ENCODE assay signal across 8 cellular contexts in the genomic region with DNA sequence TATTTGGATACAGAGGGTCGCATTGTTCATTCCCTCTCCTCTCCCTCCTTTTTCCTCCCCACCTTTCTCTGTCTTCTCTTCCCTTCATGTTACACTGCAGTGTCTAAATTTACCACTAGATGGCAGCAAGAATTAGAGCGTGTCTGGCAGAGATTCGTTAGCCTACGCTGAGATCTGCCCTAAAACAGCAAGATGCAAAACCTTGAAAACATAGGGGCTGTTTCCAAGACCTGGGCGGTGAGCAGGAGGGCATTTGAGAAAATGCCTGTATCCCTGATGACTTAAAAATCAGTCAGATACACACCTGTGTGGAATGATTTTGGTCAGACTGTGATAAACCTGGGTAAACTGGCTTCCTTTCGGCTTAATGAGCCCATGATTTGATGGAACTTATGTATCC.
DNase-seq lines count a peak whose midpoint lies in the region; ATAC-seq and TF ChIP-seq lines count a peak whose summit lies in the region.

No MANE protein-coding gene starts in this region.

- H3K9me3 Mint-ChIP-seq in activated naive CD8-positive, alpha-beta T cell treated with anti-CD3 and anti-CD28 coated beads for 36 hours = no peaks in the 10 kb centered on the region

- no peaks in the 10 kb centered on the region for H3K27me3 ChIP-seq in Peyer's patch
- H3K27me3 ChIP-seq in left ventricle myocardium inferior (ENCODE audit: low read depth) = no peaks in the 10 kb centered on the region

- no peaks in the 10 kb centered on the region for H3K27me3 Mint-ChIP-seq in activated naive CD8-positive, alpha-beta T cell treated with anti-CD3 and anti-CD28 coated beads for 36 hours

- TF ChIP-seq POLR2A in Peyer's patch (IDR thresholded peaks at IDR 0.05) = no peak

- H3K4me3 ChIP-seq in Jurkat, Clone E6-1 (ENCODE audit: low read length) = no peak overlapping the region
- H3K4me3 ChIP-seq in Peyer's patch (no peak overlapping the region), left ventricle myocardium inferior (no peak overlapping the region)

- peak; percentile 54 for ATAC-seq in GM21390 (IDR thresholded peaks at IDR 0.05; ENCODE audit: unreplicated experiment)

- no peaks in the 10 kb centered on the region for H3K36me3 Mint-ChIP-seq in activated naive CD8-positive, alpha-beta T cell treated with anti-CD3 and anti-CD28 coated beads for 36 hours

- intact Hi-C loops in left ventricle myocardium inferior (cut with micrococcal nuclease) = no loop called here

- H3K4me1 ChIP-seq in Peyer's patch = no peaks in the 10 kb centered on the region
- no peaks in the 10 kb centered on the region for H3K4me1 ChIP-seq in left ventricle myocardium inferior

- H3K27ac ChIP-seq in Peyer's patch (no peak overlapping the region), left ventricle myocardium inferior (replicated peaks) (no peak overlapping the region)

- H3K9me3 ChIP-seq in Peyer's patch (no peaks in the 10 kb centered on the region), left ventricle myocardium inferior (replicated peaks) (no peaks in the 10 kb centered on the region)

- TF ChIP-seq CTCF in Peyer's patch (IDR thresholded peaks at IDR 0.05) (peak; percentile 45 to 89 (median 82)), left ventricle myocardium inferior (IDR thresholded peaks at IDR 0.05; ENCODE audit: borderline replicate concordance) (peak; percentile 90)

- peak; percentile 83 for DNase-seq in DMS79 treated with DMSO at 0.1 percent for 48 hours (lab: John Stamatoyannopoulos, UW)
- DNase-seq in Jurkat, Clone E6-1 (ENCODE audit: low read depth, low spot score) = peak; percentile 61
- DNase-seq in Peyer's patch = peak in 1 of 3 donors; percentile 51
- DNase-seq in activated naive CD8-positive, alpha-beta T cell treated with anti-CD3 and anti-CD28 coated beads for 36 hours = peak; percentile 11
- DNase-seq in left ventricle myocardium inferior = no peak
- peak; percentile 64 for DNase-seq in retina
- DNase-seq in NK-92 treated with Interleukin-12 subunit alpha and Interleukin-12 subunit beta, amount 100 ng/mL, for 24 hours (lab: John Stamatoyannopoulos, UW) = no peak

- H3K4me3 Mint-ChIP-seq in activated naive CD8-positive, alpha-beta T cell treated with anti-CD3 and anti-CD28 coated beads for 36 hours = no peak overlapping the region

- no peak overlapping the region for H3K27ac Mint-ChIP-seq in activated naive CD8-positive, alpha-beta T cell treated with anti-CD3 and anti-CD28 coated beads for 36 hours

- no peaks in the 10 kb centered on the region for H3K36me3 ChIP-seq in Peyer's patch
- H3K36me3 ChIP-seq in left ventricle myocardium inferior = no peaks in the 10 kb centered on the region

- no peaks in the 10 kb centered on the region for H3K4me1 Mint-ChIP-seq in activated naive CD8-positive, alpha-beta T cell treated with anti-CD3 and anti-CD28 coated beads for 36 hours

Comparison
In these comparisons a context has a peak if more than half of its experiments do, and no peak if none do; other contexts are left out.
1. DNase-seq: peak in DMS79 treated with DMSO at 0.1 percent for 48 hours (single experiment), Jurkat, Clone E6-1 (single experiment), activated naive CD8-positive, alpha-beta T cell treated with anti-CD3 and anti-CD28 coated beads for 36 hours (single experiment) and retina (single experiment); none in left ventricle myocardium inferior (single experiment) and NK-92 treated with Interleukin-12 subunit alpha and Interleukin-12 subunit beta, amount 100 ng/mL, for 24 hours (single experiment).